ENCODE assay signal across 17 cellular contexts in genomic region chr4:138513535-138513934, GRCh38.
DNase-seq lines count a peak whose midpoint lies in the region; ATAC-seq, FAIRE-seq and TF ChIP-seq lines count a peak whose summit lies in the region.
"Had no signal": no experiment of that assay in that cellular context is flagged by ENCODE, and none has a peak within 500 bp of the region (broad histone marks: within the 10 kb centered on the region; RNA-seq: fewer than 3 reads in every experiment).

No MANE protein-coding gene starts in this region.

- ATAC-seq in A549 (no peak), IMR-90 (ENCODE audit: low read depth) (no peak), K562 (no peak), GM19455 (IDR thresholded peaks at IDR 0.05; ENCODE audit: unreplicated experiment) (no peak)
- ATAC-seq: HCT116 had no signal

- no peak overlapping the region for H2BK15ac ChIP-seq in IMR-90 (ENCODE audit: low read depth, low read length)

- no peak overlapping the region for H3K23ac ChIP-seq in IMR-90 (ENCODE audit: low read depth, low read length)

- no peak for TF ChIP-seq EP300 in A549 (IDR thresholded peaks at IDR 0.05)
- no peak for TF ChIP-seq EP300 in K562 (IDR thresholded peaks at IDR 0.05; ENCODE audit: low read length)

- H3K9ac ChIP-seq in IMR-90 (ENCODE audit: low read depth, low read length): no peak overlapping the region
- no peak overlapping the region for H3K9ac ChIP-seq in K562 (ENCODE audit: insufficient read depth in 1 of 2, low read depth in 2 of 2, low read length in 2 of 2)
- H3K9ac ChIP-seq: GM23248 had no signal

- H2BK20ac ChIP-seq in IMR-90 (ENCODE audit: low read depth, low read length): no peak overlapping the region

- CTCF ChIA-PET in A549 (lab: Yijun Ruan, JAX) (interaction anchor here (2.1 kb wide), 1 partner anchor 13 kb away, joined by 4 read pairs; no protein-coding TSS in a partner anchor), IMR-90 (lab: Yijun Ruan, JAX) (no interaction called here), K562 (lab: Yijun Ruan, JAX; ENCODE audit: low intra/inter-chr PET ratio) (no interaction called here)

- DNase-seq in A549 (ENCODE audit: low read depth in 1 of 2, low spot score in 1 of 2): no peak
- no peak for DNase-seq in IMR-90
- no peak for DNase-seq in K562 (ENCODE audit: extremely low read depth in 1 of 4, low spot score in 3 of 4)
- DNase-seq in ecto neural progenitor cell (ENCODE audit: low spot score): no peak
- DNase-seq in OCI-M1 (lab: John Stamatoyannopoulos, UW): no peak
- DNase-seq: 8988T; C1 segment of cervical spinal cord; Calu3; CD4-positive, alpha-beta memory T cell; DMS53; DMS79 treated with DMSO at 0.1 percent for 48 hours; GF-D8; GM23248; H9 had no signal

- H3K79me1 ChIP-seq in IMR-90 (ENCODE audit: low read depth in 1 of 2, low read length in 2 of 2): no peaks in the 10 kb centered on the region

- TF ChIP-seq RAD21 in A549 (conservative IDR thresholded peaks at IDR 0.05 in 1 of 2, IDR thresholded peaks at IDR 0.05 in 1 of 2) (no peak), IMR-90 (IDR thresholded peaks at IDR 0.05; ENCODE audit: low read length) (no peak), K562 (CRISPR knock-in tag; conservative IDR thresholded peaks at IDR 0.05 in 1 of 2, IDR thresholded peaks at IDR 0.05 in 1 of 2) (no peak)

- no peak for FAIRE-seq in A549 (lab: Jason Lieb, UNC)
- FAIRE-seq in K562 (lab: Jason Lieb, UNC): no peak
- FAIRE-seq: GM12891 had no signal

- H3K56ac ChIP-seq in IMR-90 (ENCODE audit: extremely low read depth, insufficient read depth, low read length): no peak overlapping the region

- no peak overlapping the region for H2AK9ac ChIP-seq in IMR-90 (replicated peaks; ENCODE audit: low read depth, low read length, poor library complexity)

- H4K5ac ChIP-seq in IMR-90 (ENCODE audit: low read depth, low read length): no peak overlapping the region

- H3K9me1 ChIP-seq in IMR-90 (ENCODE audit: insufficient read depth, low read length) (peaks cover 4% of the 10 kb centered on the region; the same call in 1 of the 2 replicates), K562 (ENCODE audit: control insufficient read depth, insufficient read depth, low read length) (no peaks in the 10 kb centered on the region)

- no peaks in the 10 kb centered on the region for H4K20me1 ChIP-seq in IMR-90 (ENCODE audit: insufficient read depth, low read length)
- no peaks in the 10 kb centered on the region for H4K20me1 ChIP-seq in K562 (replicated peaks; ENCODE audit: control insufficient read depth, insufficient read depth, low read length)

- no peaks in the 10 kb centered on the region for H3K79me2 ChIP-seq in K562 (ENCODE audit: control insufficient read depth, insufficient read depth, low read length)

- TF ChIP-seq POLR2A in A549 (IDR thresholded peaks at IDR 0.05; ENCODE audit: low read length) (no peak), IMR-90 (IDR thresholded peaks at IDR 0.05; ENCODE audit: low read depth, low read length) (no peak), K562 (conservative IDR thresholded peaks at IDR 0.05) (no peak)

- H3K4me3 ChIP-seq in A549 (no peak overlapping the region), IMR-90 (ENCODE audit: insufficient read depth, low read depth, low read length) (no peak overlapping the region), K562 (no peak overlapping the region)
- H3K4me3 ChIP-seq: GM23248 had no signal

- H2AK5ac ChIP-seq in IMR-90 (ENCODE audit: low read depth, low read length): no peak overlapping the region

- H3K14ac ChIP-seq in IMR-90 (replicated peaks; ENCODE audit: low read depth, low read length): no peak overlapping the region

- no peak overlapping the region for H3K18ac ChIP-seq in IMR-90 (ENCODE audit: low read depth, low read length)

- no peaks in the 10 kb centered on the region for H3K36me3 ChIP-seq in IMR-90 (ENCODE audit: control insufficient read depth, insufficient read depth, low read length)
- H3K36me3 ChIP-seq in K562 (ENCODE audit: control insufficient read depth, insufficient read depth, low read length): no peaks in the 10 kb centered on the region

- no peak overlapping the region for H2BK5ac ChIP-seq in IMR-90 (ENCODE audit: low read depth, low read length, poor library complexity, severe bottlenecking)

- in situ Hi-C loops in IMR-90 (cut with MboI; ENCODE audit: low sequenced_read_pairs): no loop called here
- in situ Hi-C loops in K562 (cut with MboI): no loop called here

- H3K4me1 ChIP-seq in A549 (no peaks in the 10 kb centered on the region), IMR-90 (ENCODE audit: control insufficient read depth, insufficient read depth, low read length) (peaks cover 4% of the 10 kb centered on the region; the same call in 1 of the 2 replicates), K562 (replicated peaks in 1 of 2; ENCODE audit: control insufficient read depth in 2 of 2, insufficient read depth in 2 of 2, low read length in 2 of 2) (peaks cover 0 to 7% of the 10 kb centered on the region in 2 experiments; a peak in 2 of 5 replicates)

- H3K27me3 ChIP-seq in IMR-90 (ENCODE audit: control insufficient read depth, insufficient read depth, low read length) (no peaks in the 10 kb centered on the region), K562 (ENCODE audit: control insufficient read depth in 2 of 2, insufficient read depth in 2 of 2, low read length in 2 of 2) (no peaks in the 10 kb centered on the region)

- POLR2A ChIA-PET in A549 (lab: Yijun Ruan, JAX) (no interaction called here), IMR-90 (lab: Charles Lee; ENCODE audit: unreplicated experiment) (no interaction called here), K562 (lab: Yijun Ruan, JAX) (no interaction called here)

- H3K4me2 ChIP-seq in A549 (no peak overlapping the region), IMR-90 (ENCODE audit: low read depth, low read length) (no peak overlapping the region), K562 (ENCODE audit: insufficient read depth, low read length) (no peak overlapping the region)

- no peak overlapping the region for H2AFZ ChIP-seq in IMR-90 (replicated peaks; ENCODE audit: low read length, poor library complexity)
- no peak overlapping the region for H2AFZ ChIP-seq in K562 (ENCODE audit: low read depth, low read length)
- H2AFZ ChIP-seq: GM23248 had no signal

- 43% methylated on average over 1 of the region's 1 CpG for WGBS in A549 (ENCODE audit: missing lambda C conversion rate)
- WGBS in IMR-90 (ENCODE audit: extremely low coverage in 2 of 2, insufficient read length in 1 of 2), 2 experiments: no CpG with 5 or more reads among the region's 1 CpG
- WGBS in K562 (ENCODE audit: insufficient coverage, low coverage, missing lambda C conversion rate): 27% methylated on average over 1 of the region's 1 CpG

- no peak overlapping the region for H4K8ac ChIP-seq in IMR-90 (ENCODE audit: low read depth in 2 of 2, low read length in 2 of 2)

- intact Hi-C loops in IMR-90 (cut with micrococcal nuclease) (no loop called here), K562 (cut with micrococcal nuclease) (no loop called here)

- no peak overlapping the region for H2BK120ac ChIP-seq in IMR-90 (ENCODE audit: low read depth, low read length)

- no peak overlapping the region for H3K4ac ChIP-seq in IMR-90 (ENCODE audit: low read depth, low read length)

- H4K91ac ChIP-seq in IMR-90 (ENCODE audit: insufficient read depth, low read depth, low read length): no peak overlapping the region; the same call in 1 of the 2 replicates

- dilution Hi-C loops in IMR-90 (cut with HindIII; ENCODE audit: low sequenced_read_pairs, unreplicated experiment): no loop called here

- H3K9me3 ChIP-seq in A549 (no peaks in the 10 kb centered on the region), IMR-90 (ENCODE audit: control insufficient read depth, insufficient read depth, low read length) (no peaks in the 10 kb centered on the region), K562 (replicated peaks; ENCODE audit: control insufficient read depth, insufficient read depth, low read depth, low read length) (no peaks in the 10 kb centered on the region)

- no TSS peak for BruUV-seq in IMR-90 (replicated peaks; lab: Mats Ljungman, UMichigan)
- BruUV-seq in K562 (replicated peaks; lab: Mats Ljungman, UMichigan): no TSS peak

- no peak overlapping the region for H3K27ac ChIP-seq in A549
- H3K27ac ChIP-seq in IMR-90 (ENCODE audit: insufficient read depth, low read length): no peak overlapping the region
- no peak overlapping the region for H3K27ac ChIP-seq in K562 (ENCODE audit: extremely low read depth, low read depth, low read length)
- H3K27ac ChIP-seq: GM23248 had no signal

- TF ChIP-seq CTCF in A549 (IDR thresholded peaks at IDR 0.05) (no peak), IMR-90 (conservative IDR thresholded peaks at IDR 0.05; ENCODE audit: low read depth, low read length) (no peak), K562 (IDR thresholded peaks at IDR 0.05 in 2 of 3, conservative IDR thresholded peaks at IDR 0.05 in 1 of 3; ENCODE audit: insufficient read depth in 2 of 3, low read depth in 1 of 3, low read length in 3 of 3) (no peak)

TF ChIP-seq in A549, 52 proteins besides CTCF, POLR2A, EP300 and RAD21:
- TF ChIP-seq FOSB (CRISPR knock-in tag; IDR thresholded peaks at IDR 0.05) (no peak), MAFK (IDR thresholded peaks at IDR 0.05; ENCODE audit: partially characterized antibody) (peak; percentile 75)

TF ChIP-seq in IMR-90, 13 proteins besides CTCF, POLR2A, EP300 and RAD21 (continues in another document):
- no peak for TF ChIP-seq USF2 (IDR thresholded peaks at IDR 0.05; ENCODE audit: low read depth, low read length)
- TF ChIP-seq RCOR1 (IDR thresholded peaks at IDR 0.05; ENCODE audit: insufficient replicate concordance, low read length): no peak
- TF ChIP-seq RFX5 (IDR thresholded peaks at IDR 0.05; ENCODE audit: low read depth, low read length): no peak
- no peak for TF ChIP-seq CEBPB (IDR thresholded peaks at IDR 0.05; ENCODE audit: low read depth, low read length)

TF ChIP-seq in K562, 482 proteins besides CTCF, POLR2A, EP300 and RAD21 (continues in another document):
- peak; percentile 53; the same call in 1 of the 2 replicates for TF ChIP-seq ZNF316 (IDR thresholded peaks at IDR 0.05)
- TF ChIP-seq MED1 (CRISPR knock-in tag; IDR thresholded peaks at IDR 0.05; ENCODE audit: borderline replicate concordance): no peak
- no peak for TF ChIP-seq MYC (IDR thresholded peaks at IDR 0.05; ENCODE audit: low read depth, low read length)
- no peak for TF ChIP-seq MYC (CRISPR knock-in tag; IDR thresholded peaks at IDR 0.05; ENCODE audit: borderline replicate concordance, low read depth)
- TF ChIP-seq NR3C1 (CRISPR knock-in tag; IDR thresholded peaks at IDR 0.05): no peak
- TF ChIP-seq ZNF655 (CRISPR knock-in tag; IDR thresholded peaks at IDR 0.05): no peak
- no peak for TF ChIP-seq ZNF76 (CRISPR knock-in tag; IDR thresholded peaks at IDR 0.05; ENCODE audit: borderline replicate concordance)

Comparison
In these comparisons a context has a peak if more than half of its experiments do, and no peak if none do; other contexts are left out.
1. Of the 35 proteins assayed by ChIP-seq in both K562 and A549: peak only in K562: none; only in A549: none; in both: MAFK; in neither: 34.